In the genomic region with DNA sequence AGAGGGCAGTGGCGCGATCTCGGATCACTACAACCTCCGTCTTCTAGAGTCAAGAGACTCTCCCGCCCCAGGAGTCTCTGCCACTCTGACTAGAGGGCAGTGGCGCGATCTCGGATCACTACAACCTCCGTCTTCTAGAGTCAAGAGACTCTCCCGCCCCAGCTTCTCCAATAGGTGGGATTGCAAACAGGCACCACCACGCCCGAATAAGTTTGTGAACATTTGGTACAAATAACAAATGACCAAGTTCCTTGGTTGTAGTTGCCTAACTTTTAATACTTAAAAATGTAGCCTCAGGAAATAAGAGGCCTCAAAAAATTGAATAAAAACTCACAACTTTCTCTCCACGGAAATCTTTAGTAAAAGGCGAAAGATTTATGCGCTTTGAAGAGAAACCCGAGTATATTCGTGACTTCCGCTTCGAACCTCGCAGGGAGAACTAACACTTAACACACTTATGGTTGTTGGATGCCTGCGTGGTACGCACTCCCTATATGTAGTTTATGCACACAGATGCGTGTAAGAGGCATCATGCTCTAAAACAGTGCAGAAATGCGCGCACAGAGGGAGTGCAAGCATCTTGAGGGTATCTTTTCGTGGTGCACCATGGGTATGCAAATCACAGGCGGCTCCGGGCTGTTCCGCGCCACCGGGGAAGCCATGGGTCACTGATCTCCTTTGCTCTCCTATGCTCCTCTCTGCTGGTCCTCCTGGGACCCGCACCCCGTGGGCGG, we compare ENCODE assay signal across 8 cellular contexts. TPM values are rescaled to one million over a fixed set of nuclear protein-coding genes. Genes with fewer than 3 reads are reported as not detected.
A peak's percentile ranks its signal among the peaks of the same experiment; 100 is the strongest.
DNase-seq lines count a peak whose midpoint lies in the region; ATAC-seq and TF ChIP-seq lines count a peak whose summit lies in the region.

No MANE protein-coding gene starts in this region.

- no peaks in the 10 kb centered on the region for H3K36me3 ChIP-seq in thoracic aorta

- H3K9me3 ChIP-seq in thoracic aorta, result no peaks in the 10 kb centered on the region

- H3K4me1 ChIP-seq in thoracic aorta (ENCODE audit: control insufficient read depth in 1 of 2, low read depth in 2 of 2), result peaks cover 3 to 32% of the 10 kb centered on the region in 2 donors

- peak overlapping the region; percentile 77 for H3K4me3 ChIP-seq in thoracic aorta

- TF ChIP-seq CTCF in omental fat pad (IDR thresholded peaks at IDR 0.05) (no peak), thoracic aorta (IDR thresholded peaks at IDR 0.05) (no peak)

- peak; percentile 92 for ATAC-seq in GM19395 (IDR thresholded peaks at IDR 0.05; ENCODE audit: unreplicated experiment)
- ATAC-seq in HG03521 (IDR thresholded peaks at IDR 0.05; ENCODE audit: unreplicated experiment), result peak; percentile 79
- peak; percentile 61 for ATAC-seq in omental fat pad (ENCODE audit: low FRiP score)
- peak; percentile 68 for ATAC-seq in thoracic aorta (ENCODE audit: insufficient number of reproducible peaks, low FRiP score, low read depth)

- DNase-seq in CD1c-positive myeloid dendritic cell (ENCODE audit: extremely low spot score), result peak; percentile 94
- DNase-seq in SIG-M5 (lab: John Stamatoyannopoulos, UW), result peak; percentile 94
- DNase-seq in activated naive CD4-positive, alpha-beta T cell treated with anti-CD3 and anti-CD28 coated beads, Interleukin-2, amount 50 U/mL, for 16 hours, result peak; percentile 79
- DNase-seq in globus pallidus (ENCODE audit: low spot score), result peak; percentile 78
- DNase-seq in omental fat pad (ENCODE audit: low spot score), result no peak
- no peak for DNase-seq in thoracic aorta (ENCODE audit: low spot score)

- H3K27me3 ChIP-seq in thoracic aorta (replicated peaks; ENCODE audit: insufficient read depth), result no peaks in the 10 kb centered on the region

- peak overlapping the region; percentile 91 to 97 for H3K27ac ChIP-seq in thoracic aorta

RNA-seq across cellular contexts. Expression of gene BTBD19, which starts 11.4 kb away (rescaled TPM):
- total RNA-seq in omental fat pad (10 to 100 TPM in 2 of 4 donors, 1 to 10 TPM in 2; 7.5 to 29.8 (median 12.2) TPM), thoracic aorta (10 to 100 TPM; 18.8 to 53.6 TPM)

RNA-seq across cellular contexts. Expression of gene DYNLT4, which starts 12.6 kb away (rescaled TPM):
- 1 to 10 TPM in 1 of 4 donors, under 1 TPM in 1, not detected in 2; 0.65 to 6.3 TPM for total RNA-seq in omental fat pad
- not detected for total RNA-seq in thoracic aorta

RNA-seq across cellular contexts. Expression of gene PLK3, which starts 19.6 kb away (rescaled TPM):
- total RNA-seq in omental fat pad (100 to 1,000 TPM in 1 of 4 donors, 10 to 100 TPM in 3; 27.6 to 156 (median 73.9) TPM), thoracic aorta (100 to 1,000 TPM; 103 to 142 TPM)

RNA-seq across cellular contexts. Expression of gene PTCH2, which starts 23.3 kb away (rescaled TPM):
- under 1 TPM; 0.09 to 0.63 (median 0.43) TPM for total RNA-seq in omental fat pad
- total RNA-seq in thoracic aorta, result 1 to 10 TPM in 1 of 2 donors, under 1 TPM in 1; 0.95 to 1.3 TPM

RNA-seq across cellular contexts. Expression of gene BEST4, which starts 31.8 kb away (rescaled TPM):
- under 1 TPM in 1 of 4 donors, not detected in 3; 0.24 TPM for total RNA-seq in omental fat pad
- total RNA-seq in thoracic aorta, result 1 to 10 TPM in 1 of 2 donors, not detected in 1; 4.1 TPM

Comparison
In these comparisons a context has a peak if more than half of its experiments do, and no peak if none do; other contexts are left out.
1. DNase-seq: peak in CD1c-positive myeloid dendritic cell (single experiment), SIG-M5 (single experiment), activated naive CD4-positive, alpha-beta T cell treated with anti-CD3 and anti-CD28 coated beads, Interleukin-2, amount 50 U/mL, for 16 hours (single experiment) and globus pallidus (single experiment); none in omental fat pad (single experiment) and thoracic aorta (single experiment).
2. Peak in every context shown above with its lines, with median percentiles within 50 percentile points of each other: ATAC-seq.